24 cellular contexts compared by ENCODE assay signal in the genomic region with DNA sequence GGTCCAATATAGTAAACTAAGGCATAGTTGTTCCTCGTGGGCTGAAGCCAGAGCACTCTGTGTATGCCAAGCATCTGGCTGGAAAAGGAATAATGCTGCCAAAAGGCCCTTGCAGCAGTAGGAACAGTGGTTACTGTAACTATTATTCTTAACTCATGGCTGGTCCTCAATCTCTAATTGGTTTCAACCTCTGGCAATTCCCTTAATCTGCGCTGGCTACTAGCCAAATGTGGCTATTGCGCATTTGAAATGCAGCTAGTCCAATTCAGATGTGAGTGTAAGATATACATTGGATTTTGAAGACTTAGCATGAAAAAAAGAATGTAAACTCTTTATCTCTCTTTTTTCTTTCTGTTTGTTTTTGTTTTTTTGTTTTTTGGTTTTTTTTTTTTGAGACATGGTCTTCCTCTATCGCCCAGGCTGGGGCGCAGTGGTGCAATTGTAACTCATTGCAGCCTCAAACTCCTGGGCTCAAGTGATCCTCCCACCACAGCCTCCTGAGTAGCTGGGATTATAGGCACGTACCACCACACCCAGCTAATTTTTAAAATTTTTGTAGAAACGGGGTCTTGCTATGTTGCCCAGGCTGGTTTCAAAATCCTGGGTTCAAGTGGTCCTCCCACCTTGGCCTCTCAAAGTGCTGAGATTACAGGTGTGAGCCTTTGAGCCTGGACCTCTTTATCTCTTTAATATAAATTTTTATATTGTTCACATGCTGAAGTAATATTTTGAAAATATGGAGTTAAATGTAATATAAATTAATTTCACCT.
"Had no signal": no experiment of that assay in that cellular context is flagged by ENCODE, and none has a peak within 500 bp of the region (broad histone marks: within the 10 kb centered on the region; RNA-seq: fewer than 3 reads in every experiment).

No MANE protein-coding gene starts in this region.

- DNase-seq: activated CD4-positive, alpha-beta memory T cell treated with anti-CD3 and anti-CD28 coated beads for 36 hours; activated CD4-positive, alpha-beta T cell treated with anti-CD3 and anti-CD28 coated beads, Interleukin-2, amount 10 ng/mL, durations not matched to agents 24 days and 14 days; activated CD8-positive, alpha-beta memory T cell treated with anti-CD3 and anti-CD28 coated beads, Interleukin-2, amount 50 U/mL, for 4 hours; activated gamma-delta T cell treated with Interleukin-2 at 50 U/mL for 16 hours; activated naive CD4-positive, alpha-beta T cell treated with anti-CD3 and anti-CD28 coated beads, Interleukin-2, amount 50 U/mL, for 16 hours; activated T-cell treated with anti-CD3 and anti-CD28 coated beads, Interleukin-2, amount 50 U/mL, for 24 hours; amniotic stem cell; brain microvascular endothelial cell; cortex of kidney; effector memory CD8-positive, alpha-beta T cell; gastrocnemius medialis; glutamatergic neuron; left lung; lower lobe of right lung; mesenchymal stem cell; mucosa of descending colon; stimulated activated CD4-positive, alpha-beta T cell treated with anti-CD3 and anti-CD28 coated beads, Interleukin-15, amount 100 ng/mL, for 24 hours; stimulated activated CD4-positive, alpha-beta T cell treated with anti-CD3 and anti-CD28 coated beads, Interleukin-2, amount 100 ng/mL, for 24 hours; stimulated activated naive CD4-positive, alpha-beta T cell treated with Interleukin-2 at 50 U/mL for 16 hours had no signal

- H3K9me3 Mint-ChIP-seq: activated CD4-positive, alpha-beta T cell treated with anti-CD3 and anti-CD28 coated beads, Interleukin-2, amount 10 ng/mL, durations not matched to agents 24 days and 14 days; effector memory CD8-positive, alpha-beta T cell; natural killer cell treated with Interleukin-12 subunit alpha and Interleukin-12 subunit beta and Interleukin-15 and Interleukin-18, amount 100 ng/mL, for 72 hours had no signal

- H3K27ac ChIP-seq: brain microvascular endothelial cell, gastrocnemius medialis, left lung, lower lobe of right lung, right atrium auricular region, tibial nerve, VCaP had no signal

- H3K9me3 ChIP-seq: gastrocnemius medialis had no signal

- H3K4me3 ChIP-seq: gastrocnemius medialis, left lung, lower lobe of right lung, mucosa of descending colon, right atrium auricular region, tibial nerve had no signal

- H3K36me3 ChIP-seq: brain microvascular endothelial cell, gastrocnemius medialis, left lung, lower lobe of right lung, right atrium auricular region, tibial nerve had no signal

- H3K27ac Mint-ChIP-seq: activated CD4-positive, alpha-beta memory T cell treated with anti-CD3 and anti-CD28 coated beads for 36 hours; activated CD4-positive, alpha-beta T cell treated with anti-CD3 and anti-CD28 coated beads, Interleukin-2, amount 10 ng/mL, durations not matched to agents 24 days and 14 days; activated T-cell treated with anti-CD3 and anti-CD28 coated beads, Interleukin-2, amount 50 U/mL, for 24 hours; activated T-helper 17 cell treated with anti-CD3 and anti-CD28 coated beads, Interleukin-2, amount 50 U/mL, for 72 hours; effector memory CD8-positive, alpha-beta T cell; natural killer cell treated with Interleukin-12 subunit alpha and Interleukin-12 subunit beta and Interleukin-15 and Interleukin-18, amount 100 ng/mL, for 72 hours had no signal

- H3K4me1 Mint-ChIP-seq: activated CD4-positive, alpha-beta T cell treated with anti-CD3 and anti-CD28 coated beads, Interleukin-2, amount 10 ng/mL, durations not matched to agents 24 days and 14 days; activated T-helper 17 cell treated with anti-CD3 and anti-CD28 coated beads, Interleukin-2, amount 50 U/mL, for 72 hours had no signal

- ATAC-seq: activated T-helper 17 cell treated with anti-CD3 and anti-CD28 coated beads, Interleukin-2, amount 50 U/mL, for 72 hours; effector memory CD8-positive, alpha-beta T cell; gastrocnemius medialis; left lung; lower lobe of right lung; natural killer cell treated with Interleukin-12 subunit alpha and Interleukin-12 subunit beta and Interleukin-15 and Interleukin-18, amount 100 ng/mL, for 72 hours had no signal

- H3K4me3 Mint-ChIP-seq: activated CD4-positive, alpha-beta memory T cell treated with anti-CD3 and anti-CD28 coated beads for 36 hours; activated CD4-positive, alpha-beta T cell treated with anti-CD3 and anti-CD28 coated beads, Interleukin-2, amount 10 ng/mL, durations not matched to agents 24 days and 14 days; activated T-cell treated with anti-CD3 and anti-CD28 coated beads, Interleukin-2, amount 50 U/mL, for 24 hours; activated T-helper 17 cell treated with anti-CD3 and anti-CD28 coated beads, Interleukin-2, amount 50 U/mL, for 72 hours; effector memory CD8-positive, alpha-beta T cell; natural killer cell treated with Interleukin-12 subunit alpha and Interleukin-12 subunit beta and Interleukin-15 and Interleukin-18, amount 100 ng/mL, for 72 hours had no signal

- H3K4me1 ChIP-seq: gastrocnemius medialis, left lung, lower lobe of right lung, right atrium auricular region, tibial nerve had no signal

- H3K27me3 ChIP-seq: gastrocnemius medialis, right atrium auricular region had no signal
